ENCODE assay signal across 1 cellular context in the genomic region with DNA sequence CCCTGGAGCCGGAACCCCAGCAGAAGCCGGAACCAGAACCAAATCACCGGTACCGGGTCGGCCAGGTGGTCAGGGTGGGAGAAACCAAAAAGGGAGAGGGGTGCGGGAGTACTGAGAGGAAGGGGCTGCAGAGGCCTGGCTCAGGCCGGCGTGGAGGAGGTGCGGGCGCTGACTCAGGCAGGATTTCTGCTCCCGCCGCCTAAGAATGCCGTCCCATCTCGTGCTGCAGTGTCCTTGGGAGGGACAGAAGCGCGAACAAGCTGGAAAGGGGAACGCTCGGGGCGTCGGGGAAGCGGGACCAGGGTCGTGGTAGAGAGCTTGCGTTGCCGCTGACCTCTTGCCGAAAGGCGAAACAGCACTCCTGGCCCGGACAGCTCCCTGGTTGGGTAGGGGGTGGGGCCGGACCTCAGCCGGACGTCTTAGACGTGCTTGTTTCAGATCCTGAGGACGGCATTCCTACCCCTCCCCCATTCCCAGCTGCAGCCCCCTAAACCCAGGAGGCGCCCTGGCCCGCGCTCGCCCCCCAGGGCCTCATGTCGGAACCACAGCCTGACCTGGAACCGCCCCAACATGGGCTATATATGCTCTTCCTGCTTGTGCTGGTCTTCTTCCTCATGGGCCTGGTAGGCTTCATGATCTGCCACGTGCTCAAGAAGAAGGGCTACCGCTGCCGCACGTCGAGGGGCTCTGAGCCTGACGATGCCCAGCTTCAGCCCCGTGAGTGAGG.
TF ChIP-seq lines count a peak whose summit lies in the region.

No MANE protein-coding gene starts in this region.

TF ChIP-seq in K562, 482 proteins besides CTCF, POLR2A, EP300 and RAD21 (continued from another document and continues in another):
- TF ChIP-seq, protein P1, sequence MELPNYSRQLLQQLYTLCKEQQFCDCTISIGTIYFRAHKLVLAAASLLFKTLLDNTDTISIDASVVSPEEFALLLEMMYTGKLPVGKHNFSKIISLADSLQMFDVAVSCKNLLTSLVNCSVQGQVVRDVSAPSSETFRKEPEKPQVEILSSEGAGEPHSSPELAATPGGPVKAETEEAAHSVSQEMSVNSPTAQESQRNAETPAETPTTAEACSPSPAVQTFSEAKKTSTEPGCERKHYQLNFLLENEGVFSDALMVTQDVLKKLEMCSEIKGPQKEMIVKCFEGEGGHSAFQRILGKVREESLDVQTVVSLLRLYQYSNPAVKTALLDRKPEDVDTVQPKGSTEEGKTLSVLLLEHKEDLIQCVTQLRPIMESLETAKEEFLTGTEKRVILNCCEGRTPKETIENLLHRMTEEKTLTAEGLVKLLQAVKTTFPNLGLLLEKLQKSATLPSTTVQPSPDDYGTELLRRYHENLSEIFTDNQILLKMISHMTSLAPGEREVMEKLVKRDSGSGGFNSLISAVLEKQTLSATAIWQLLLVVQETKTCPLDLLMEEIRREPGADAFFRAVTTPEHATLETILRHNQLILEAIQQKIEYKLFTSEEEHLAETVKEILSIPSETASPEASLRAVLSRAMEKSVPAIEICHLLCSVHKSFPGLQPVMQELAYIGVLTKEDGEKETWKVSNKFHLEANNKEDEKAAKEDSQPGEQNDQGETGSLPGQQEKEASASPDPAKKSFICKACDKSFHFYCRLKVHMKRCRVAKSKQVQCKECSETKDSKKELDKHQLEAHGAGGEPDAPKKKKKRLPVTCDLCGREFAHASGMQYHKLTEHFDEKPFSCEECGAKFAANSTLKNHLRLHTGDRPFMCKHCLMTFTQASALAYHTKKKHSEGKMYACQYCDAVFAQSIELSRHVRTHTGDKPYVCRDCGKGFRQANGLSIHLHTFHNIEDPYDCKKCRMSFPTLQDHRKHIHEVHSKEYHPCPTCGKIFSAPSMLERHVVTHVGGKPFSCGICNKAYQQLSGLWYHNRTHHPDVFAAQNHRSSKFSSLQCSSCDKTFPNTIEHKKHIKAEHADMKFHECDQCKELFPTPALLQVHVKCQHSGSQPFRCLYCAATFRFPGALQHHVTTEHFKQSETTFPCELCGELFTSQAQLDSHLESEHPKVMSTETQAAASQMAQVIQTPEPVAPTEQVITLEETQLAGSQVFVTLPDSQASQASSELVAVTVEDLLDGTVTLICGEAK (IDR thresholded peaks at IDR 0.05): no peak
- TF ChIP-seq, protein P1 (CRISPR knock-in tag; IDR thresholded peaks at IDR 0.05): no peak
- TF ChIP-seq ZNF551 (CRISPR knock-in tag; IDR thresholded peaks at IDR 0.05): no peak
- TF ChIP-seq HDAC2 (IDR thresholded peaks at IDR 0.05): peak; percentile 49; the same call in 1 of the 2 replicates
- TF ChIP-seq MAZ (CRISPR knock-in tag; conservative IDR thresholded peaks at IDR 0.05 in 1 of 2, IDR thresholded peaks at IDR 0.05 in 1 of 2): peak in 1 of 2 experiments; percentile 62; a peak in 2 of 4 replicates
- TF ChIP-seq CC2D1A (IDR thresholded peaks at IDR 0.05): peak; percentile 29; the same call in 1 of the 2 replicates
- TF ChIP-seq MTA1 (IDR thresholded peaks at IDR 0.05; ENCODE audit: borderline replicate concordance): no peak
- no peak for TF ChIP-seq SMC3 (conservative IDR thresholded peaks at IDR 0.05; ENCODE audit: insufficient read depth, low read depth, low read length)
- TF ChIP-seq, protein P2, sequence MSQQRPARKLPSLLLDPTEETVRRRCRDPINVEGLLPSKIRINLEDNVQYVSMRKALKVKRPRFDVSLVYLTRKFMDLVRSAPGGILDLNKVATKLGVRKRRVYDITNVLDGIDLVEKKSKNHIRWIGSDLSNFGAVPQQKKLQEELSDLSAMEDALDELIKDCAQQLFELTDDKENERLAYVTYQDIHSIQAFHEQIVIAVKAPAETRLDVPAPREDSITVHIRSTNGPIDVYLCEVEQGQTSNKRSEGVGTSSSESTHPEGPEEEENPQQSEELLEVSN (IDR thresholded peaks at IDR 0.05; ENCODE audit: borderline replicate concordance in 1 of 2, extremely low read depth in 1 of 2, insufficient read depth in 1 of 2, insufficient read length in 1 of 2, low read depth in 1 of 2, low read length in 1 of 2, poor library complexity in 1 of 2, severe bottlenecking in 1 of 2): peak in 1 of 2 experiments; percentile 50
- TF ChIP-seq NCOA1 (IDR thresholded peaks at IDR 0.05; ENCODE audit: low read depth): peak; percentile 47
- TF ChIP-seq KAT2B (IDR thresholded peaks at IDR 0.05; ENCODE audit: low read depth, low read length): no peak
- TF ChIP-seq NR3C1 (CRISPR knock-in tag; IDR thresholded peaks at IDR 0.05): peak; percentile 89
- TF ChIP-seq BRCA1 (IDR thresholded peaks at IDR 0.05): no peak
- 0 out of 2 replicates have a peak, but pooled peaks have one; percentile 36 for TF ChIP-seq BRCA1 (CRISPR knock-in tag; IDR thresholded peaks at IDR 0.05)
- TF ChIP-seq, protein P3, sequence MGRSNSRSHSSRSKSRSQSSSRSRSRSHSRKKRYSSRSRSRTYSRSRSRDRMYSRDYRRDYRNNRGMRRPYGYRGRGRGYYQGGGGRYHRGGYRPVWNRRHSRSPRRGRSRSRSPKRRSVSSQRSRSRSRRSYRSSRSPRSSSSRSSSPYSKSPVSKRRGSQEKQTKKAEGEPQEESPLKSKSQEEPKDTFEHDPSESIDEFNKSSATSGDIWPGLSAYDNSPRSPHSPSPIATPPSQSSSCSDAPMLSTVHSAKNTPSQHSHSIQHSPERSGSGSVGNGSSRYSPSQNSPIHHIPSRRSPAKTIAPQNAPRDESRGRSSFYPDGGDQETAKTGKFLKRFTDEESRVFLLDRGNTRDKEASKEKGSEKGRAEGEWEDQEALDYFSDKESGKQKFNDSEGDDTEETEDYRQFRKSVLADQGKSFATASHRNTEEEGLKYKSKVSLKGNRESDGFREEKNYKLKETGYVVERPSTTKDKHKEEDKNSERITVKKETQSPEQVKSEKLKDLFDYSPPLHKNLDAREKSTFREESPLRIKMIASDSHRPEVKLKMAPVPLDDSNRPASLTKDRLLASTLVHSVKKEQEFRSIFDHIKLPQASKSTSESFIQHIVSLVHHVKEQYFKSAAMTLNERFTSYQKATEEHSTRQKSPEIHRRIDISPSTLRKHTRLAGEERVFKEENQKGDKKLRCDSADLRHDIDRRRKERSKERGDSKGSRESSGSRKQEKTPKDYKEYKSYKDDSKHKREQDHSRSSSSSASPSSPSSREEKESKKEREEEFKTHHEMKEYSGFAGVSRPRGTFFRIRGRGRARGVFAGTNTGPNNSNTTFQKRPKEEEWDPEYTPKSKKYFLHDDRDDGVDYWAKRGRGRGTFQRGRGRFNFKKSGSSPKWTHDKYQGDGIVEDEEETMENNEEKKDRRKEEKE (IDR thresholded peaks at IDR 0.05; ENCODE audit: borderline replicate concordance in 1 of 2, control insufficient read depth in 1 of 2, low read depth in 2 of 2, low read length in 1 of 2): 0 out of 4 replicates have a peak, but pooled peaks of 1 of the 2 experiments have one; percentile 34
- no peak for TF ChIP-seq JUN (IDR thresholded peaks at IDR 0.05; ENCODE audit: borderline replicate concordance, low read depth, low read length)
- 0 out of 2 replicates have a peak, but pooled peaks have one; percentile 42 for TF ChIP-seq JUN (CRISPR knock-in tag; IDR thresholded peaks at IDR 0.05; ENCODE audit: borderline replicate concordance)
- no peak for TF ChIP-seq NR2F6 (CRISPR knock-in tag; IDR thresholded peaks at IDR 0.05)
- TF ChIP-seq RFX7 (CRISPR knock-in tag; IDR thresholded peaks at IDR 0.05): no peak
- TF ChIP-seq TRIM24 (IDR thresholded peaks at IDR 0.05): 0 out of 4 replicates have a peak, but pooled peaks of 1 of the 2 experiments have one; percentile 25
- peak; percentile 81 to 99; a peak in 3 of 4 replicates for TF ChIP-seq SIN3A (IDR thresholded peaks at IDR 0.05; ENCODE audit: borderline replicate concordance in 2 of 2, control insufficient read depth in 1 of 2, low read depth in 2 of 2, low read length in 2 of 2)
- TF ChIP-seq ADNP (tag; IDR thresholded peaks at IDR 0.05): no peak
- no peak for TF ChIP-seq NFIX (CRISPR knock-in tag; IDR thresholded peaks at IDR 0.05; ENCODE audit: low read depth)
- TF ChIP-seq, protein P4, sequence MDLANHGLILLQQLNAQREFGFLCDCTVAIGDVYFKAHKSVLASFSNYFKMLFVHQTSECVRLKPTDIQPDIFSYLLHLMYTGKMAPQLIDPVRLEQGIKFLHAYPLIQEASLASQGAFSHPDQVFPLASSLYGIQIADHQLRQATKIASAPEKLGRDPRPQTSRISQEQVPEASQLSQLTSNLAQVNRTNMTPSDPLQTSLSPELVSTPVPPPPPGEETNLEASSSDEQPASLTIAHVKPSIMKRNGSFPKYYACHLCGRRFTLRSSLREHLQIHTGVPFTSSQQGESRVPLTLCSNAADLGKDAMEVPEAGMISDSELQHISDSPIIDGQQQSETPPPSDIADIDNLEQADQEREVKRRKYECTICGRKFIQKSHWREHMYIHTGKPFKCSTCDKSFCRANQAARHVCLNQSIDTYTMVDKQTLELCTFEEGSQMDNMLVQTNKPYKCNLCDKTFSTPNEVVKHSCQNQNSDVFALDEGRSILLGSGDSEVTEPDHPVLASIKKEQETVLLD (IDR thresholded peaks at IDR 0.05): peak; percentile 9; the same call in 1 of the 2 replicates
- TF ChIP-seq, protein P5, sequence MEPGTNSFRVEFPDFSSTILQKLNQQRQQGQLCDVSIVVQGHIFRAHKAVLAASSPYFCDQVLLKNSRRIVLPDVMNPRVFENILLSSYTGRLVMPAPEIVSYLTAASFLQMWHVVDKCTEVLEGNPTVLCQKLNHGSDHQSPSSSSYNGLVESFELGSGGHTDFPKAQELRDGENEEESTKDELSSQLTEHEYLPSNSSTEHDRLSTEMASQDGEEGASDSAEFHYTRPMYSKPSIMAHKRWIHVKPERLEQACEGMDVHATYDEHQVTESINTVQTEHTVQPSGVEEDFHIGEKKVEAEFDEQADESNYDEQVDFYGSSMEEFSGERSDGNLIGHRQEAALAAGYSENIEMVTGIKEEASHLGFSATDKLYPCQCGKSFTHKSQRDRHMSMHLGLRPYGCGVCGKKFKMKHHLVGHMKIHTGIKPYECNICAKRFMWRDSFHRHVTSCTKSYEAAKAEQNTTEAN (CRISPR knock-in tag; IDR thresholded peaks at IDR 0.05): no peak
- 0 out of 2 replicates have a peak, but pooled peaks have one; percentile 42 for TF ChIP-seq ZFX (CRISPR knock-in tag; IDR thresholded peaks at IDR 0.05)
- TF ChIP-seq SAP30 (IDR thresholded peaks at IDR 0.05; ENCODE audit: borderline replicate concordance, insufficient read depth, low read depth, low read length, poor library complexity, severe bottlenecking): peak; percentile 81
- TF ChIP-seq ZBTB17 (CRISPR knock-in tag; IDR thresholded peaks at IDR 0.05): no peak
- TF ChIP-seq, protein P6, sequence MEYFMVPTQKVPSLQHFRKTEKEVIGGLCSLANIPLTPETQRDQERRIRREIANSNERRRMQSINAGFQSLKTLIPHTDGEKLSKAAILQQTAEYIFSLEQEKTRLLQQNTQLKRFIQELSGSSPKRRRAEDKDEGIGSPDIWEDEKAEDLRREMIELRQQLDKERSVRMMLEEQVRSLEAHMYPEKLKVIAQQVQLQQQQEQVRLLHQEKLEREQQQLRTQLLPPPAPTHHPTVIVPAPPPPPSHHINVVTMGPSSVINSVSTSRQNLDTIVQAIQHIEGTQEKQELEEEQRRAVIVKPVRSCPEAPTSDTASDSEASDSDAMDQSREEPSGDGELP (CRISPR knock-in tag; IDR thresholded peaks at IDR 0.05; ENCODE audit: borderline replicate concordance): peak; percentile 90
- TF ChIP-seq ZNF764 (CRISPR knock-in tag; IDR thresholded peaks at IDR 0.05; ENCODE audit: low read depth): no peak
- no peak for TF ChIP-seq ASH1L (IDR thresholded peaks at IDR 0.05; ENCODE audit: borderline replicate concordance, low read depth, partially characterized antibody)
- no peak for TF ChIP-seq SNRNP70 (optimal IDR thresholded peaks at IDR 0.05; ENCODE audit: low read depth, low read length)
- TF ChIP-seq, protein P7, sequence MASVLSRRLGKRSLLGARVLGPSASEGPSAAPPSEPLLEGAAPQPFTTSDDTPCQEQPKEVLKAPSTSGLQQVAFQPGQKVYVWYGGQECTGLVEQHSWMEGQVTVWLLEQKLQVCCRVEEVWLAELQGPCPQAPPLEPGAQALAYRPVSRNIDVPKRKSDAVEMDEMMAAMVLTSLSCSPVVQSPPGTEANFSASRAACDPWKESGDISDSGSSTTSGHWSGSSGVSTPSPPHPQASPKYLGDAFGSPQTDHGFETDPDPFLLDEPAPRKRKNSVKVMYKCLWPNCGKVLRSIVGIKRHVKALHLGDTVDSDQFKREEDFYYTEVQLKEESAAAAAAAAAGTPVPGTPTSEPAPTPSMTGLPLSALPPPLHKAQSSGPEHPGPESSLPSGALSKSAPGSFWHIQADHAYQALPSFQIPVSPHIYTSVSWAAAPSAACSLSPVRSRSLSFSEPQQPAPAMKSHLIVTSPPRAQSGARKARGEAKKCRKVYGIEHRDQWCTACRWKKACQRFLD (CRISPR knock-in tag; IDR thresholded peaks at IDR 0.05): peak; percentile 71
- TF ChIP-seq NCOA6 (IDR thresholded peaks at IDR 0.05): peak; percentile 83
- TF ChIP-seq, protein P8, sequence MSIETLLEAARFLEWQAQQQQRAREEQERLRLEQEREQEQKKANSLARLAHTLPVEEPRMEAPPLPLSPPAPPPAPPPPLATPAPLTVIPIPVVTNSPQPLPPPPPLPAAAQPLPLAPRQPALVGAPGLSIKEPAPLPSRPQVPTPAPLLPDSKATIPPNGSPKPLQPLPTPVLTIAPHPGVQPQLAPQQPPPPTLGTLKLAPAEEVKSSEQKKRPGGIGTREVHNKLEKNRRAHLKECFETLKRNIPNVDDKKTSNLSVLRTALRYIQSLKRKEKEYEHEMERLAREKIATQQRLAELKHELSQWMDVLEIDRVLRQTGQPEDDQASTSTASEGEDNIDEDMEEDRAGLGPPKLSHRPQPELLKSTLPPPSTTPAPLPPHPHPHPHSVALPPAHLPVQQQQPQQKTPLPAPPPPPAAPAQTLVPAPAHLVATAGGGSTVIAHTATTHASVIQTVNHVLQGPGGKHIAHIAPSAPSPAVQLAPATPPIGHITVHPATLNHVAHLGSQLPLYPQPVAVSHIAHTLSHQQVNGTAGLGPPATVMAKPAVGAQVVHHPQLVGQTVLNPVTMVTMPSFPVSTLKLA (conservative IDR thresholded peaks at IDR 0.05): peak; percentile 84 to 86
- TF ChIP-seq MXI1 (IDR thresholded peaks at IDR 0.05; ENCODE audit: low read depth, low read length): 0 out of 2 replicates have a peak, but pooled peaks have one; percentile 20
